In the genomic region with DNA sequence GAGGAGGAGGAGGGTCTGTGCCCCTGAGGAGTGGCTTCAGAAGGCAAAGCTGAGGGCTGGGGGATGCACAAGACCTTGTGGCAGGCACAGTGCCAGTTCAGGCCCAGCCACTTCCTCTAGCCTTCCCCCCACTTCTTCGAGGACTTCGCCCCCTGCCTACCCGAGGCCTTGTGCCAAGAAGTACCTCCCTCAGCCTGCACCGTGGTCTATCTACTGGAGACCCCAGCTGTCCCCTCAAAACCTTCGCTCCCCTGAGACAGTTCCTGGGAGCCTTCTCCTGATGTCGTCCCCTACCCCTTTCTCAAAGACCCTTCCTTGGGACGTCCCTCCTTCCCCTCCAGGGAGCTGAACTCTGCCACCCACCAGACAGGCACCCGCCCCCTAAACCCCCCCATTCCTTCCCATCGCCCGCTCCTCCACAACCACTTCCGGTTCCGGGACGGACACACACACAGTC, we compare ENCODE assay signal across 8 cellular contexts. TPM values are rescaled to one million over a fixed set of nuclear protein-coding genes. Genes with fewer than 3 reads are reported as not detected.
DNase-seq lines count a peak whose midpoint lies in the region; ATAC-seq and TF ChIP-seq lines count a peak whose summit lies in the region.

No MANE protein-coding gene starts in this region.

- no peaks in the 10 kb centered on the region for H3K27me3 Mint-ChIP-seq in MCF 10A (ENCODE audit: insufficient read depth, unreplicated experiment)

- H3K4me2 ChIP-seq in OCI-LY7 (ENCODE audit: low read length), result peak overlapping the region; percentile 99

- no TSS peak for BruUV-seq in OCI-LY7 (replicated peaks; lab: Mats Ljungman, UMichigan)
- BruUV-seq in MCF 10A (replicated peaks; lab: Mats Ljungman, UMichigan), result no TSS peak

- H3K4me1 Mint-ChIP-seq in MCF 10A (ENCODE audit: insufficient read depth, unreplicated experiment), result peaks cover 22% of the 10 kb centered on the region

- peaks cover 71% of the 10 kb centered on the region for H3K79me2 ChIP-seq in OCI-LY7 (ENCODE audit: insufficient read depth, low read depth, low read length)

- H3K27ac ChIP-seq in OCI-LY7 (ENCODE audit: low read depth, low read length, poor library complexity, severe bottlenecking), result peak overlapping the region; percentile 78

- H3K36me3 Mint-ChIP-seq in MCF 10A (ENCODE audit: insufficient read depth, unreplicated experiment), result peaks cover 27% of the 10 kb centered on the region

- DNase-seq in DMS79 (lab: John Stamatoyannopoulos, UW) (peak; percentile 57), H4 (ENCODE audit: low spot score) (peak; percentile 48), OCI-LY7 (ENCODE audit: low spot score) (peak; percentile 69), MCF 10A (ENCODE audit: unreplicated experiment) (peak; percentile 15), kidney tubule cell (ENCODE audit: low spot score) (peak; percentile 32)
- peak; percentile 18 for DNase-seq in stimulated activated CD8-positive, alpha-beta memory T cell treated with anti-CD3 and anti-CD28 coated beads, Interleukin-4, amount 100 ng/mL, for 24 hours (ENCODE audit: low read depth)

- peaks cover 49% of the 10 kb centered on the region for H3K36me3 ChIP-seq in OCI-LY7 (ENCODE audit: insufficient read depth, low read length)

- H3K4me3 Mint-ChIP-seq in MCF 10A (ENCODE audit: unreplicated experiment), result peak overlapping the region; percentile 98

- CTCF ChIA-PET in OCI-LY7 (lab: Charles Lee; ENCODE audit: unreplicated experiment) (interaction anchor here (0.6 to 1.0 kb wide), 2 partner anchors 10 to 69 kb away, joined by 3 to 12 read pairs; no protein-coding TSS in a partner anchor), MCF 10A (lab: Yijun Ruan, JAX) (interaction anchor here (0.6 to 2.0 kb wide), 17 partner anchors 10 to 456 kb away, joined by 3 to 14 read pairs (median 3); partner anchors contain the start of genes COPS7A, LPAR5 and MLF2)

- H3K4me1 ChIP-seq in OCI-LY7 (ENCODE audit: insufficient read depth, low read length, poor library complexity, severe bottlenecking), result peaks cover 59% of the 10 kb centered on the region

- ATAC-seq in HG03354 (IDR thresholded peaks at IDR 0.05; ENCODE audit: poor library complexity, severe bottlenecking, unreplicated experiment) (no peak), GM18498 (IDR thresholded peaks at IDR 0.05; ENCODE audit: unreplicated experiment) (no peak)

- no peaks in the 10 kb centered on the region for H3K9me3 Mint-ChIP-seq in MCF 10A (ENCODE audit: unreplicated experiment)

- intact Hi-C loops in OCI-LY7 (cut with micrococcal nuclease; ENCODE audit: unreplicated experiment) (loop anchor here (2.0 to 5.0 kb wide), 4 partner anchors 62 to 121 kb away; partner anchors contain the start of genes CHD4 and NOP2), MCF 10A (cut with micrococcal nuclease) (loop anchor here (1.0 kb wide), 1 partner anchor 71 kb away; no protein-coding TSS in a partner anchor)

- H3K9me2 ChIP-seq in OCI-LY7 (ENCODE audit: insufficient read depth, low read length), result no peaks in the 10 kb centered on the region

- H2AFZ ChIP-seq in OCI-LY7 (ENCODE audit: low read length), result peak overlapping the region; percentile 18; the same call in 1 of the 2 replicates

- H3K9me3 ChIP-seq in OCI-LY7 (ENCODE audit: low read length), result no peaks in the 10 kb centered on the region

- H3K4me3 ChIP-seq in OCI-LY7 (ENCODE audit: low read depth, low read length, poor library complexity, severe bottlenecking), result peak overlapping the region; percentile 86

- H3K27ac Mint-ChIP-seq in MCF 10A (ENCODE audit: low read depth, unreplicated experiment), result peak overlapping the region; percentile 99

- POLR2A ChIA-PET in OCI-LY7 (lab: Charles Lee), result interaction anchor here (0.6 to 2.1 kb wide), 15 partner anchors 9 to 260 kb away, joined by 3 to 12 read pairs (median 4); partner anchors contain the start of genes COPS7A, LPAR5 and MLF2
- POLR2A ChIA-PET in MCF 10A (lab: Yijun Ruan, JAX), result interaction anchor here (0.6 to 5.6 kb wide), 29 partner anchors 9 to 968 kb away, joined by 3 to 159 read pairs (median 5); partner anchors contain the start of genes CDCA3, COPS7A, ING4 and LPAR5

- 0 out of 2 replicates have a peak, but pooled peaks cover 5% of the 10 kb centered on the region for H4K20me1 ChIP-seq in OCI-LY7 (ENCODE audit: insufficient read depth, low read length)

- TF ChIP-seq CTCF in OCI-LY7 (conservative IDR thresholded peaks at IDR 0.05; ENCODE audit: low read length) (no peak), MCF 10A (IDR thresholded peaks at IDR 0.05; ENCODE audit: unreplicated experiment) (no peak)

RNA-seq across cellular contexts. Expression of gene ZNF384, which starts 0.6 kb away (rescaled TPM):
- 21.2 and 23.6 TPM in 2 replicates for total RNA-seq in H4 (2014; rRNA removed; shearing (Covaris generic))
- total RNA-seq in OCI-LY7 (2014; rRNA removed; shearing (Covaris generic)), result 48.2 and 48.6 TPM in 2 replicates
- total RNA-seq in OCI-LY7 (2022), result 95.5 and 109 TPM in 2 replicates
- total RNA-seq in MCF 10A (2022), result 62.8 and 70.8 TPM in 2 replicates

RNA-seq across cellular contexts. Expression of gene PIANP, which starts 12.0 kb away (rescaled TPM):
- not detected in 2 replicates for total RNA-seq in H4 (2014; rRNA removed; shearing (Covaris generic))
- 0.98 and 1.2 TPM in 2 replicates for total RNA-seq in OCI-LY7 (2014; rRNA removed; shearing (Covaris generic))
- total RNA-seq in OCI-LY7 (2022) (15.2 and 15.4 TPM in 2 replicates), MCF 10A (2022) (not detected in 2 replicates)

RNA-seq across cellular contexts. Expression of gene ING4, which starts 25.7 kb away (rescaled TPM):
- total RNA-seq in H4 (2014; rRNA removed; shearing (Covaris generic)), result 57.8 and 65.7 TPM in 2 replicates
- 27.1 and 38.1 TPM in 2 replicates for total RNA-seq in OCI-LY7 (2014; rRNA removed; shearing (Covaris generic))
- total RNA-seq in OCI-LY7 (2022) (30.8 and 37.0 TPM in 2 replicates), MCF 10A (2022) (15.2 and 16.1 TPM in 2 replicates)

RNA-seq across cellular contexts. Expression of gene COPS7A, which starts 35.3 kb away (rescaled TPM):
- total RNA-seq in H4 (2014; rRNA removed; shearing (Covaris generic)), result 93.8 and 93.9 TPM in 2 replicates
- total RNA-seq in OCI-LY7 (2014; rRNA removed; shearing (Covaris generic)), result 64.8 and 71.2 TPM in 2 replicates
- total RNA-seq in OCI-LY7 (2022), result 51.1 and 53.8 TPM in 2 replicates
- total RNA-seq in MCF 10A (2022), result 55.5 and 61.3 TPM in 2 replicates

RNA-seq across cellular contexts. Expression of gene ACRBP, which starts 41.3 kb away (rescaled TPM):
- not detected in 2 replicates for total RNA-seq in H4 (2014; rRNA removed; shearing (Covaris generic))
- 3.6 and 4.4 TPM in 2 replicates for total RNA-seq in OCI-LY7 (2014; rRNA removed; shearing (Covaris generic))
- 9.3 and 9.4 TPM in 2 replicates for total RNA-seq in OCI-LY7 (2022)
- 0.30 and 2.5 TPM in 2 replicates for total RNA-seq in MCF 10A (2022)

Comparison
In these comparisons a context has a peak if more than half of its experiments do, and no peak if none do; other contexts are left out.
1. DNase-seq: peak in every context shown above with its lines; median percentile 69 in OCI-LY7; 57 in DMS79; 48 in H4; 32 in kidney tubule cell; 18 in stimulated activated CD8-positive, alpha-beta memory T cell treated with anti-CD3 and anti-CD28 coated beads, Interleukin-4, amount 100 ng/mL, for 24 hours; 15 in MCF 10A.